1 cellular context compared by ENCODE assay signal in genomic region chr3:53354945-53355498, GRCh38.
TF ChIP-seq lines count a peak whose summit lies in the region.

No MANE protein-coding gene starts in this region.

TF ChIP-seq in K562, 482 proteins besides CTCF, POLR2A, EP300 and RAD21 (continued from another document and continues in another):
- TF ChIP-seq ATF4 (CRISPR knock-in tag; IDR thresholded peaks at IDR 0.05), result peak; percentile 88
- TF ChIP-seq HDAC2 (IDR thresholded peaks at IDR 0.05), result 0 out of 2 replicates have a peak, but pooled peaks have one; percentile 38
- peak; percentile 68 for TF ChIP-seq TEAD4 (IDR thresholded peaks at IDR 0.05; ENCODE audit: low read length)
- no peak for TF ChIP-seq TEAD4 (CRISPR knock-in tag; IDR thresholded peaks at IDR 0.05; ENCODE audit: borderline replicate concordance)
- peak; percentile 55; the same call in 1 of the 2 replicates for TF ChIP-seq CBFA2T2 (conservative IDR thresholded peaks at IDR 0.05)
- peak; percentile 69; the same call in 1 of the 2 replicates for TF ChIP-seq NFE2L1 (tag; IDR thresholded peaks at IDR 0.05; ENCODE audit: borderline replicate concordance, low read depth)
- TF ChIP-seq RB1 (IDR thresholded peaks at IDR 0.05; ENCODE audit: low read depth), result no peak
- TF ChIP-seq SFPQ (IDR thresholded peaks at IDR 0.05; ENCODE audit: low read depth, low read length), result no peak
- TF ChIP-seq ZNF316 (IDR thresholded peaks at IDR 0.05), result no peak
- TF ChIP-seq NFE2 (IDR thresholded peaks at IDR 0.05; ENCODE audit: low read depth), result no peak
- peak; percentile 98 for TF ChIP-seq MEF2D (tag; conservative IDR thresholded peaks at IDR 0.05; ENCODE audit: low read depth)
- peak; percentile 98 for TF ChIP-seq SMAD3 (CRISPR knock-in tag; conservative IDR thresholded peaks at IDR 0.05)
- TF ChIP-seq MECOM (CRISPR knock-in tag; IDR thresholded peaks at IDR 0.05), result peak; percentile 97
- no peak for TF ChIP-seq ZBTB43 (CRISPR knock-in tag; IDR thresholded peaks at IDR 0.05)
- TF ChIP-seq GABPA (tag; conservative IDR thresholded peaks at IDR 0.05; ENCODE audit: low read depth), result peak; percentile 45
- peak; percentile 95 for TF ChIP-seq ZNF445 (CRISPR knock-in tag; IDR thresholded peaks at IDR 0.05; ENCODE audit: low read depth)
- peak; percentile 98 for TF ChIP-seq ZNF668 (CRISPR knock-in tag; IDR thresholded peaks at IDR 0.05)
- TF ChIP-seq CBX1 (IDR thresholded peaks at IDR 0.05; ENCODE audit: low read depth), result no peak
- TF ChIP-seq ZNF408 (CRISPR knock-in tag; IDR thresholded peaks at IDR 0.05; ENCODE audit: low read depth), result no peak
- TF ChIP-seq, protein P1, sequence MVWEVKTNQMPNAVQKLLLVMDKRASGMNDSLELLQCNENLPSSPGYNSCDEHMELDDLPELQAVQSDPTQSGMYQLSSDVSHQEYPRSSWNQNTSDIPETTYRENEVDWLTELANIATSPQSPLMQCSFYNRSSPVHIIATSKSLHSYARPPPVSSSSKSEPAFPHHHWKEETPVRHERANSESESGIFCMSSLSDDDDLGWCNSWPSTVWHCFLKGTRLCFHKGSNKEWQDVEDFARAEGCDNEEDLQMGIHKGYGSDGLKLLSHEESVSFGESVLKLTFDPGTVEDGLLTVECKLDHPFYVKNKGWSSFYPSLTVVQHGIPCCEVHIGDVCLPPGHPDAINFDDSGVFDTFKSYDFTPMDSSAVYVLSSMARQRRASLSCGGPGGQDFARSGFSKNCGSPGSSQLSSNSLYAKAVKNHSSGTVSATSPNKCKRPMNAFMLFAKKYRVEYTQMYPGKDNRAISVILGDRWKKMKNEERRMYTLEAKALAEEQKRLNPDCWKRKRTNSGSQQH (CRISPR knock-in tag; IDR thresholded peaks at IDR 0.05), result peak; percentile 89
- peak; percentile 38; the same call in 1 of the 2 replicates for TF ChIP-seq KLF16 (IDR thresholded peaks at IDR 0.05)
- peak; percentile 45; the same call in 1 of the 2 replicates for TF ChIP-seq MTA2 (IDR thresholded peaks at IDR 0.05; ENCODE audit: low read depth)
- peak; percentile 82 for TF ChIP-seq CBFA2T3 (IDR thresholded peaks at IDR 0.05)
- TF ChIP-seq ZNF76 (CRISPR knock-in tag; IDR thresholded peaks at IDR 0.05; ENCODE audit: borderline replicate concordance), result peak; percentile 97
- peak; percentile 98 for TF ChIP-seq ERF (CRISPR knock-in tag; IDR thresholded peaks at IDR 0.05)
- peak; percentile 73; the same call in 1 of the 2 replicates for TF ChIP-seq KLF10 (CRISPR knock-in tag; IDR thresholded peaks at IDR 0.05)
- 0 out of 2 replicates have a peak, but pooled peaks have one; percentile 38 for TF ChIP-seq ADNP (tag; IDR thresholded peaks at IDR 0.05)
- peak; percentile 92; the same call in 1 of the 2 replicates for TF ChIP-seq ZNF212 (CRISPR knock-in tag; IDR thresholded peaks at IDR 0.05)
- TF ChIP-seq, protein P2, sequence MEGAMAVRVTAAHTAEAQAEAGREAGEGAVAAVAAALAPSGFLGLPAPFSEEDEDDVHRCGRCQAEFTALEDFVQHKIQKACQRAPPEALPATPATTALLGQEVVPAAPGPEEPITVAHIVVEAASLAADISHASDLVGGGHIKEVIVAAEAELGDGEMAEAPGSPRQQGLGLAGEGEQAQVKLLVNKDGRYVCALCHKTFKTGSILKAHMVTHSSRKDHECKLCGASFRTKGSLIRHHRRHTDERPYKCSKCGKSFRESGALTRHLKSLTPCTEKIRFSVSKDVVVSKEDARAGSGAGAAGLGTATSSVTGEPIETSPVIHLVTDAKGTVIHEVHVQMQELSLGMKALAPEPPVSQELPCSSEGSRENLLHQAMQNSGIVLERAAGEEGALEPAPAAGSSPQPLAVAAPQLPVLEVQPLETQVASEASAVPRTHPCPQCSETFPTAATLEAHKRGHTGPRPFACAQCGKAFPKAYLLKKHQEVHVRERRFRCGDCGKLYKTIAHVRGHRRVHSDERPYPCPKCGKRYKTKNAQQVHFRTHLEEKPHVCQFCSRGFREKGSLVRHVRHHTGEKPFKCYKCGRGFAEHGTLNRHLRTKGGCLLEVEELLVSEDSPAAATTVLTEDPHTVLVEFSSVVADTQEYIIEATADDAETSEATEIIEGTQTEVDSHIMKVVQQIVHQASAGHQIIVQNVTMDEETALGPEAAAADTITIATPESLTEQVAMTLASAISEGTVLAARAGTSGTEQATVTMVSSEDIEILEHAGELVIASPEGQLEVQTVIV (CRISPR knock-in tag; IDR thresholded peaks at IDR 0.05; ENCODE audit: borderline replicate concordance), result peak; percentile 43; the same call in 1 of the 2 replicates
- TF ChIP-seq, protein P3, sequence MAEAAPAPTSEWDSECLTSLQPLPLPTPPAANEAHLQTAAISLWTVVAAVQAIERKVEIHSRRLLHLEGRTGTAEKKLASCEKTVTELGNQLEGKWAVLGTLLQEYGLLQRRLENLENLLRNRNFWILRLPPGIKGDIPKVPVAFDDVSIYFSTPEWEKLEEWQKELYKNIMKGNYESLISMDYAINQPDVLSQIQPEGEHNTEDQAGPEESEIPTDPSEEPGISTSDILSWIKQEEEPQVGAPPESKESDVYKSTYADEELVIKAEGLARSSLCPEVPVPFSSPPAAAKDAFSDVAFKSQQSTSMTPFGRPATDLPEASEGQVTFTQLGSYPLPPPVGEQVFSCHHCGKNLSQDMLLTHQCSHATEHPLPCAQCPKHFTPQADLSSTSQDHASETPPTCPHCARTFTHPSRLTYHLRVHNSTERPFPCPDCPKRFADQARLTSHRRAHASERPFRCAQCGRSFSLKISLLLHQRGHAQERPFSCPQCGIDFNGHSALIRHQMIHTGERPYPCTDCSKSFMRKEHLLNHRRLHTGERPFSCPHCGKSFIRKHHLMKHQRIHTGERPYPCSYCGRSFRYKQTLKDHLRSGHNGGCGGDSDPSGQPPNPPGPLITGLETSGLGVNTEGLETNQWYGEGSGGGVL (CRISPR knock-in tag; IDR thresholded peaks at IDR 0.05), result peak; percentile 87
- peak; percentile 93 for TF ChIP-seq ZNF449 (CRISPR knock-in tag; IDR thresholded peaks at IDR 0.05)
- peak; percentile 89; the same call in 1 of the 2 replicates for TF ChIP-seq CAMTA2 (CRISPR knock-in tag; conservative IDR thresholded peaks at IDR 0.05)
- TF ChIP-seq PBX2 (CRISPR knock-in tag; IDR thresholded peaks at IDR 0.05; ENCODE audit: low read depth), result no peak
- peak; percentile 50; the same call in 1 of the 2 replicates for TF ChIP-seq PBX2 (tag; conservative IDR thresholded peaks at IDR 0.05; ENCODE audit: low read depth)
- TF ChIP-seq FOXK1 (CRISPR knock-in tag; IDR thresholded peaks at IDR 0.05; ENCODE audit: borderline replicate concordance), result no peak
- peak; percentile 85 for TF ChIP-seq FOSL1 (tag; conservative IDR thresholded peaks at IDR 0.05)
